In the genomic region with DNA sequence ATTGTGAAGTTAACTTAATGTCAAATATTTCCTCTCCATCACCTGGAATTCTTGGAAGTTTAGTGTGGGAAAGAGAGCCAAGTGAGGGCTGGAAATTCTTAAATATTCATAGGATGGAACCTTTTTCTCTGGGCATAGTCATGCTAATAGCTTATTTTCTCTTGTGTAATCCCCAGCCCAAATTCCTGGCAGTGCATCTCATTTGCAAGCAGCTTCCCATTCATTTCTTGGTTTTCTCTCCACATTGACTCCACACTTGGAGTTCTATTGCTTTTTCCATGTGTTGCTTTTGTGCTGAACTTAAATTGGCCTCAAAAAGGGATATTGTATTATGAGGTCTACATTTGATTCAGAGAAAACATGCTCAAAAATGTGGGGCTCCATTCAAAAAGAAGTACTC, we compare ENCODE assay signal across 2 cellular contexts.
A peak's percentile ranks its signal among the peaks of the same experiment; 100 is the strongest.
TF ChIP-seq lines count a peak whose summit lies in the region.

No MANE protein-coding gene starts in this region.

TF ChIP-seq in IMR-90, 13 proteins besides CTCF, POLR2A, EP300 and RAD21:
- TF ChIP-seq RCOR1 (IDR thresholded peaks at IDR 0.05; ENCODE audit: insufficient replicate concordance, low read length) (no peak), CEBPB (IDR thresholded peaks at IDR 0.05; ENCODE audit: low read depth, low read length) (no peak), SMC3 (IDR thresholded peaks at IDR 0.05; ENCODE audit: low read depth, low read length) (no peak), MAZ (IDR thresholded peaks at IDR 0.05; ENCODE audit: borderline replicate concordance, low read depth, low read length) (no peak), BHLHE40 (IDR thresholded peaks at IDR 0.05; ENCODE audit: low read depth, low read length) (no peak), FOS (IDR thresholded peaks at IDR 0.05; ENCODE audit: low read depth, low read length) (no peak), CHD1 (IDR thresholded peaks at IDR 0.05; ENCODE audit: low read depth, low read length) (no peak), RFX5 (IDR thresholded peaks at IDR 0.05; ENCODE audit: low read depth, low read length) (no peak)
- TF ChIP-seq, protein P1, sequence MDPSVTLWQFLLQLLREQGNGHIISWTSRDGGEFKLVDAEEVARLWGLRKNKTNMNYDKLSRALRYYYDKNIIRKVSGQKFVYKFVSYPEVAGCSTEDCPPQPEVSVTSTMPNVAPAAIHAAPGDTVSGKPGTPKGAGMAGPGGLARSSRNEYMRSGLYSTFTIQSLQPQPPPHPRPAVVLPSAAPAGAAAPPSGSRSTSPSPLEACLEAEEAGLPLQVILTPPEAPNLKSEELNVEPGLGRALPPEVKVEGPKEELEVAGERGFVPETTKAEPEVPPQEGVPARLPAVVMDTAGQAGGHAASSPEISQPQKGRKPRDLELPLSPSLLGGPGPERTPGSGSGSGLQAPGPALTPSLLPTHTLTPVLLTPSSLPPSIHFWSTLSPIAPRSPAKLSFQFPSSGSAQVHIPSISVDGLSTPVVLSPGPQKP (IDR thresholded peaks at IDR 0.05; ENCODE audit: borderline replicate concordance, low read depth, low read length), result no peak

TF ChIP-seq in H1, 55 proteins besides CTCF, POLR2A, EP300 and RAD21:
- TF ChIP-seq TBP (IDR thresholded peaks at IDR 0.05; ENCODE audit: low read depth, low read length), result no peak
- no peak for TF ChIP-seq CBX5 (IDR thresholded peaks at IDR 0.05; ENCODE audit: low read depth, low read length)
- TF ChIP-seq RXRA (IDR thresholded peaks at IDR 0.05; ENCODE audit: insufficient read depth, low read depth, low read length), result no peak
- no peak for TF ChIP-seq TCF12 (IDR thresholded peaks at IDR 0.05; ENCODE audit: low read depth, low read length)
- TF ChIP-seq RFX5 (IDR thresholded peaks at IDR 0.05; ENCODE audit: borderline replicate concordance, low read depth, low read length), result no peak
- TF ChIP-seq SP1 (IDR thresholded peaks at IDR 0.05; ENCODE audit: low read depth, low read length), result peak; percentile 11; the same call in 1 of the 2 replicates
- TF ChIP-seq BACH1 (IDR thresholded peaks at IDR 0.05; ENCODE audit: low read length), result no peak
- no peak for TF ChIP-seq SIRT6 (IDR thresholded peaks at IDR 0.05; ENCODE audit: low read length)
- TF ChIP-seq FOSL1 (IDR thresholded peaks at IDR 0.05; ENCODE audit: insufficient read depth, low read depth, low read length), result no peak
- TF ChIP-seq ASH2L (IDR thresholded peaks at IDR 0.05; ENCODE audit: low read length), result no peak
- TF ChIP-seq KDM5A (IDR thresholded peaks at IDR 0.05; ENCODE audit: low read length), result no peak
- no peak for TF ChIP-seq EGR1 (IDR thresholded peaks at IDR 0.05; ENCODE audit: borderline replicate concordance, low read depth, low read length)
- no peak for TF ChIP-seq JUN (IDR thresholded peaks at IDR 0.05; ENCODE audit: low read depth, low read length)
- TF ChIP-seq KDM1A (IDR thresholded peaks at IDR 0.05; ENCODE audit: borderline replicate concordance, low read length), result no peak
- TF ChIP-seq POU5F1 (IDR thresholded peaks at IDR 0.05; ENCODE audit: low read depth, low read length), result 0 out of 2 replicates have a peak, but pooled peaks have one; percentile 42
- TF ChIP-seq, protein P2, sequence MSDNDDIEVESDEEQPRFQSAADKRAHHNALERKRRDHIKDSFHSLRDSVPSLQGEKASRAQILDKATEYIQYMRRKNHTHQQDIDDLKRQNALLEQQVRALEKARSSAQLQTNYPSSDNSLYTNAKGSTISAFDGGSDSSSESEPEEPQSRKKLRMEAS (IDR thresholded peaks at IDR 0.05), result no peak
- TF ChIP-seq HDAC2 (IDR thresholded peaks at IDR 0.05; ENCODE audit: borderline replicate concordance in 1 of 2, low read depth in 2 of 2, low read length in 2 of 2), result no peak
- no peak for TF ChIP-seq RBBP5 (IDR thresholded peaks at IDR 0.05; ENCODE audit: borderline replicate concordance, low read depth, low read length)
- TF ChIP-seq CEBPB (IDR thresholded peaks at IDR 0.05; ENCODE audit: low read depth, low read length), result peak; percentile 89
- TF ChIP-seq TEAD4 (IDR thresholded peaks at IDR 0.05; ENCODE audit: low read depth, low read length), result peak; percentile 89
TF ChIP-seq in H1: peak in this region for 4.
